17 cellular contexts compared by ENCODE assay signal in the genomic region with DNA sequence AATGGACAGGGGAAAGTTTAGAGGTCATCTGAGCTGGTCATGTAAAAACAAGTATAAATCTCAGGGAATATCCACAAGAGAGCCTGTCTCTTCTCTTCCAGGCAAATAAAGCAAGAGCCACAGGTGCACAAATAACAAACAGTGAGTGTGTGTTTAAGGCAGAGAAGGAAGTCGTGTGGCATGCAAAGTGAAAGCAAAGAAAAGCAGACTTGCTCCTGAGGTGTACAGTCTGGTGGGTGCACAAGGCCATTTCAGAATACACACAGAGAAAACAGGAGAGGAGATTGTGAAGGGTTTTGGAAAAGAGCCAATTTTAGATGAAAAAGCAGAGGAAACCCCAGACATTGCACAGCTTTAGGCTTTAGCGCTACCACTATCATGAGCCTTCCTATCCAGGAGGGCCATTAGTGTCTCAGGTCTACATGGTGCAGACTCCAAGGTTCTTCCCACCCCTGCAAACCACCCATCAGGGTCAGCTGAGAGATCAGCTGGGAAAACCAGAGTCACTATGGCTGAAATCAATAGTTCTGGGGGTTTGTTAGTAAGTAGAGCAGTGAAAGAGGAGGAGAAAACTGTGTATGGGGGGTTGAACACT.
A peak's percentile ranks its signal among the peaks of the same experiment; 100 is the strongest.
DNase-seq lines count a peak whose midpoint lies in the region; ATAC-seq and TF ChIP-seq lines count a peak whose summit lies in the region.
"Had no signal": no experiment of that assay in that cellular context is flagged by ENCODE, and none has a peak within 500 bp of the region (broad histone marks: within the 10 kb centered on the region; RNA-seq: fewer than 3 reads in every experiment).

No MANE protein-coding gene starts in this region.

- TF ChIP-seq CTCF in WERI-Rb-1 (IDR thresholded peaks at IDR 0.05; ENCODE audit: low read depth, low read length) = no peak
- TF ChIP-seq CTCF in ovary (IDR thresholded peaks at IDR 0.05) = no peak

- H3K36me3 Mint-ChIP-seq in activated T-helper 17 cell treated with anti-CD3 and anti-CD28 coated beads, Interleukin-2, amount 50 U/mL, for 72 hours (ENCODE audit: low read depth) = no peaks in the 10 kb centered on the region
- H3K36me3 Mint-ChIP-seq: naive B cell had no signal

- no peaks in the 10 kb centered on the region for H3K4me1 ChIP-seq in ovary (ENCODE audit: insufficient read depth)

- intact Hi-C loops in ovary (cut with DNase I) = no loop called here

- H3K27me3 ChIP-seq in WERI-Rb-1 (ENCODE audit: insufficient read depth, low read depth, severe bottlenecking) = peaks cover 14% of the 10 kb centered on the region
- H3K27me3 ChIP-seq in ovary = no peaks in the 10 kb centered on the region

- H3K4me3 Mint-ChIP-seq in activated T-helper 17 cell treated with anti-CD3 and anti-CD28 coated beads, Interleukin-2, amount 50 U/mL, for 72 hours = peak overlapping the region; percentile 52
- H3K4me3 Mint-ChIP-seq: naive B cell had no signal

- H3K4me1 Mint-ChIP-seq in activated T-helper 17 cell treated with anti-CD3 and anti-CD28 coated beads, Interleukin-2, amount 50 U/mL, for 72 hours = peaks cover 5% of the 10 kb centered on the region
- H3K4me1 Mint-ChIP-seq: naive B cell had no signal

- ATAC-seq in GM19351 (IDR thresholded peaks at IDR 0.05; ENCODE audit: unreplicated experiment) (peak; percentile 65), HG02981 (IDR thresholded peaks at IDR 0.05; ENCODE audit: unreplicated experiment) (peak; percentile 61), GM19035 (IDR thresholded peaks at IDR 0.05; ENCODE audit: unreplicated experiment) (no peak)
- ATAC-seq in activated T-helper 17 cell treated with anti-CD3 and anti-CD28 coated beads, Interleukin-2, amount 50 U/mL, for 72 hours (replicated peaks) = no peak
- ATAC-seq: left colon had no signal

- no peaks in the 10 kb centered on the region for H3K9me3 Mint-ChIP-seq in activated T-helper 17 cell treated with anti-CD3 and anti-CD28 coated beads, Interleukin-2, amount 50 U/mL, for 72 hours

- 34 to 44% (median 36%) methylated on average over 2 of the region's 2 CpGs for WGBS in ovary, 3 donors

- no peak for TF ChIP-seq EP300 in ovary (IDR thresholded peaks at IDR 0.05)

- no peak for TF ChIP-seq POLR2A in ovary (IDR thresholded peaks at IDR 0.05)

- H3K9me3 ChIP-seq in WERI-Rb-1 (ENCODE audit: severe bottlenecking) (no peaks in the 10 kb centered on the region), ovary (no peaks in the 10 kb centered on the region)

- H3K27me3 Mint-ChIP-seq in activated T-helper 17 cell treated with anti-CD3 and anti-CD28 coated beads, Interleukin-2, amount 50 U/mL, for 72 hours = no peaks in the 10 kb centered on the region
- H3K27me3 Mint-ChIP-seq: naive B cell had no signal

- H3K4me3 ChIP-seq in WERI-Rb-1 (ENCODE audit: low read depth, low read length) (no peak overlapping the region), ovary (no peak overlapping the region)

- H3K27ac Mint-ChIP-seq in activated T-helper 17 cell treated with anti-CD3 and anti-CD28 coated beads, Interleukin-2, amount 50 U/mL, for 72 hours = no peak overlapping the region
- H3K27ac Mint-ChIP-seq: naive B cell had no signal

- no peaks in the 10 kb centered on the region for H3K36me3 ChIP-seq in WERI-Rb-1
- H3K36me3 ChIP-seq in ovary = no peaks in the 10 kb centered on the region

- H3K27ac ChIP-seq in WERI-Rb-1 = no peak overlapping the region
- no peak overlapping the region for H3K27ac ChIP-seq in ovary

- peak; percentile 30 for DNase-seq in DMS53 treated with DMSO at 0.1 percent for 48 hours (lab: John Stamatoyannopoulos, UW; ENCODE audit: unreplicated experiment)
- no peak for DNase-seq in WERI-Rb-1
- DNase-seq in stimulated activated CD4-positive, alpha-beta T cell treated with anti-CD3 and anti-CD28 coated beads, Interleukin-2, amount 100 ng/mL, for 24 hours = no peak
- no peak for DNase-seq in ovary
- DNase-seq: activated T-cell treated with anti-CD3 and anti-CD28 coated beads for 4 hours; erythroblast; head of caudate nucleus; left colon; MV-4-11; naive B cell; NCI-H2227 treated with DMSO at 0.1 percent for 48 hours; retina; stimulated activated CD4-positive, alpha-beta T cell treated with anti-CD3 and anti-CD28 coated beads, Interleukin-2, amount 100 ng/mL, for 48 hours had no signal

Comparison
In these comparisons a context has a peak if more than half of its experiments do, and no peak if none do; other contexts are left out.
1. ATAC-seq: peak in GM19351 (single experiment) and HG02981 (single experiment); none in activated T-helper 17 cell treated with anti-CD3 and anti-CD28 coated beads, Interleukin-2, amount 50 U/mL, for 72 hours (single experiment) and GM19035 (single experiment).